Comparison of ENCODE assay signal across 8 cellular contexts in the genomic region with DNA sequence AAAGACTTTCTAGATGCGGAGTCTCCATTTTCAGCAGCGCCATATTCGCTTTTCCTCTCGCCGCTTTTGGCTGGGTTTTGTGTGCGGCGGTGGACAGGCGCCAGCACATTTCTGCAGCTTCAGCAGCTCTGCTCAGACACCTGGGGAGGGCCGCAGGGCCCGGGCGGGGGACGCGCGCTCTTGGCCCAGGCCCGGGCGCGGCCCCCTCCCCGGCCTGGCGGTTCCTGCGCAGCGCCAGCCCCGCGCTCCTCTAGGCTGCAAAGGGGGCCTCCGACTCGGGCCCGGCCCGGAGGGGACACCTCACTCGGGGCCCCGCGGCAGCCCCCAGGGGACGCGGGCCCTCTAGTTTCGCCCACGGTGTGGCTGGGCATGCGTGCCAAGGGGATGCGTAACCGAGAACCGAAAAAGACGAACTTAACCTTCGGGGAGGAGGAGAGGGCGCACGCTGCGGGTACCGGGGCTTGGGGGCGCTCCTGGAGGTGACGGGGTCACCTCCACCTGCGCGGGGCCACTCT.
DNase-seq lines count a peak whose midpoint lies in the region; ATAC-seq lines count a peak whose summit lies in the region.

No MANE protein-coding gene starts in this region.

- peak overlapping the region; percentile 96 for H3K27ac ChIP-seq in duodenal mucosa (ENCODE audit: low read depth, low read length)

- H3K9me3 ChIP-seq in duodenal mucosa (ENCODE audit: control insufficient read depth in 1 of 2, low read length in 2 of 2) = no peaks in the 10 kb centered on the region

- ATAC-seq in GM19025 (IDR thresholded peaks at IDR 0.05; ENCODE audit: low read depth, unreplicated experiment) (peak; percentile 57), HG03280 (IDR thresholded peaks at IDR 0.05; ENCODE audit: unreplicated experiment) (peak; percentile 52)

- peak; percentile 42 for DNase-seq in AG08396 (ENCODE audit: low spot score)
- peak; percentile 54 to 62 for DNase-seq in activated CD4-positive, alpha-beta T cell treated with anti-CD3 and anti-CD28 coated beads for 4 hours
- DNase-seq in medulla oblongata (ENCODE audit: extremely low spot score) = peak; percentile 76
- DNase-seq in stimulated activated CD8-positive, alpha-beta memory T cell treated with anti-CD3 and anti-CD28 coated beads, Interleukin-12 subunit alpha, Interleukin-12 subunit beta, amount 100 ng/mL, for 4 hours (ENCODE audit: low read depth) = peak; percentile 32
- no peak for DNase-seq in KG1 (lab: John Stamatoyannopoulos, UW)

- H3K36me3 ChIP-seq in duodenal mucosa (ENCODE audit: control insufficient read depth in 1 of 2, insufficient read depth in 2 of 2, low read length in 2 of 2) = no peaks in the 10 kb centered on the region

- peaks cover 0 to 21% of the 10 kb centered on the region in 2 donors for H3K27me3 ChIP-seq in duodenal mucosa (ENCODE audit: control insufficient read depth in 1 of 2, insufficient read depth in 2 of 2, low read length in 2 of 2)

- H3K4me3 ChIP-seq in duodenal mucosa (ENCODE audit: low read depth in 1 of 2, low read length in 2 of 2) = peak overlapping the region; percentile 84 to 91

- peaks cover 0 to 3% of the 10 kb centered on the region in 2 donors for H3K4me1 ChIP-seq in duodenal mucosa (ENCODE audit: control insufficient read depth in 1 of 2, insufficient read depth in 2 of 2, low read length in 2 of 2)

- H3K9ac ChIP-seq in duodenal mucosa (ENCODE audit: low read depth in 1 of 2, low read length in 2 of 2) = peak overlapping the region; percentile 68 to 97
